ENCODE assay signal across 10 cellular contexts in the genomic region with DNA sequence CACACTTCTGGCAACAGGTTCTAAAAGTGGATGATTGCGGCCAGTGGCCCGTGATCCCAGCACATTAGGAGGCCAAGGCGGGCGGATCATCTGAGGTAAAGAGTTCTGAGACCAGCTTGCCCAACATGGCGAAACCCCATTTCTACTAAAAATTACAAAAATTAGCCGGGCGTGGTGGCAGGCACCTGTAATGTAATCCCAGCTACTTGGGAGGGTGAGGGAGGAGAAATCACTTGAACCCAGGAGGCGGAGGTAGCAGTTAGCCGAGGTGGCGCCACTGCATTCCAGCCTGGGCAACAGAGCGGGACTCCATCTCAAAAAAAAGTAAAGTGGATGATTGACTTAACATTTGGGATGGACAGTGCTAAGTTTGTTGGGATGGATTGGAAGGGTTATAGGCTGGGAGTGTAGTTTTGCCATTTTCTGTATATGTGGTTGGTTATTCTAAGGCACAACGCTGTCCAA. TPM values are rescaled to one million over a fixed set of nuclear protein-coding genes. Genes with fewer than 3 reads are reported as not detected.
DNase-seq lines count a peak whose midpoint lies in the region; ATAC-seq and TF ChIP-seq lines count a peak whose summit lies in the region.
"Had no signal": no experiment of that assay in that cellular context is flagged by ENCODE, and none has a peak within 500 bp of the region (broad histone marks: within the 10 kb centered on the region; RNA-seq: fewer than 3 reads in every experiment).

No MANE protein-coding gene starts in this region.

- H3K4me3 ChIP-seq in LNCaP clone FGC (ENCODE audit: low read depth, low read length) (0 out of 2 replicates have a peak overlapping the region, but pooled peaks have one; percentile 87), dorsolateral prefrontal cortex (peak overlapping the region in 33 of 59 donors; percentile 5 to 98 (median 86)), neuronal stem cell (ENCODE audit: low read length in 2 of 2) (no peak overlapping the region)

- H4K8ac ChIP-seq in neuronal stem cell (ENCODE audit: low read depth, low read length): no peak overlapping the region

- H2BK120ac ChIP-seq in neuronal stem cell (ENCODE audit: low read depth, low read length): no peak overlapping the region

- no peak for ATAC-seq in GM18861 (IDR thresholded peaks at IDR 0.05; ENCODE audit: unreplicated experiment)
- ATAC-seq in GM19467 (IDR thresholded peaks at IDR 0.05; ENCODE audit: unreplicated experiment): no peak

- H3K27me3 ChIP-seq in dorsolateral prefrontal cortex (no peaks in the 10 kb centered on the region), neuronal stem cell (ENCODE audit: control insufficient read depth in 3 of 3, insufficient read depth in 3 of 3, low read depth in 1 of 3, low read length in 3 of 3) (no peaks in the 10 kb centered on the region)

- CTCF ChIA-PET in Calu3 (lab: Charles Lee): interaction anchor here (0.8 kb wide), 1 partner anchor 45 kb away, joined by 3 read pairs; the partner anchor contains the start of gene PAIP2

- no peaks in the 10 kb centered on the region for H3K27me3 Mint-ChIP-seq in Calu3 (ENCODE audit: unreplicated experiment)

- no CpG with 5 or more reads among the region's 12 CpGs for WGBS in neuronal stem cell (ENCODE audit: extremely low coverage in 2 of 2, insufficient read length in 2 of 2, insufficient replicate concordance in 1 of 2), 2 donors

- peaks cover 67% of the 10 kb centered on the region for H3K36me3 Mint-ChIP-seq in Calu3 (ENCODE audit: insufficient read depth, unreplicated experiment)

- no peak overlapping the region for H2BK12ac ChIP-seq in neuronal stem cell (ENCODE audit: low read length)

- H3K9me3 ChIP-seq in neuronal stem cell (replicated peaks in 1 of 2; ENCODE audit: control insufficient read depth in 2 of 2, insufficient read depth in 1 of 2, low read depth in 1 of 2, low read length in 2 of 2): no peaks in the 10 kb centered on the region

- peaks cover 3 to 50% of the 10 kb centered on the region in 2 donors for H3K36me3 ChIP-seq in neuronal stem cell (replicated peaks in 1 of 2; ENCODE audit: control insufficient read depth in 2 of 2, insufficient read depth in 2 of 2, low read length in 2 of 2)

- no peak overlapping the region for H2AK5ac ChIP-seq in neuronal stem cell (ENCODE audit: low read depth, low read length)

- DNase-seq in Calu3 (no peak), LNCaP clone FGC (ENCODE audit: low read depth) (no peak), dorsolateral prefrontal cortex (no peak), neuronal stem cell (ENCODE audit: low spot score) (no peak), OCI-M2 (lab: John Stamatoyannopoulos, UW; ENCODE audit: unreplicated experiment) (no peak), DMS 273 (lab: John Stamatoyannopoulos, UW; ENCODE audit: unreplicated experiment) (no peak)
- DNase-seq: NCI-H2081, SIG-M5 had no signal

- H2BK15ac ChIP-seq in neuronal stem cell (ENCODE audit: low read length): no peak overlapping the region

- H3K4me1 Mint-ChIP-seq in Calu3 (ENCODE audit: low read depth, unreplicated experiment): peaks cover 60% of the 10 kb centered on the region

- H3K9me3 Mint-ChIP-seq in Calu3 (ENCODE audit: low read depth, unreplicated experiment): no peaks in the 10 kb centered on the region

- peak overlapping the region; percentile 8 for H3K23ac ChIP-seq in neuronal stem cell (ENCODE audit: low read depth, low read length, poor library complexity)

- H2AFZ ChIP-seq in neuronal stem cell (ENCODE audit: low read length): no peak overlapping the region

- H3K27ac Mint-ChIP-seq in Calu3 (ENCODE audit: unreplicated experiment): peak overlapping the region; percentile 98

- no peak overlapping the region for H3K4ac ChIP-seq in neuronal stem cell (ENCODE audit: low read length)

- H4K91ac ChIP-seq in neuronal stem cell (ENCODE audit: low read depth, low read length, poor library complexity): no peak overlapping the region

- H3K18ac ChIP-seq in neuronal stem cell (ENCODE audit: low read length): no peak overlapping the region

- BruUV-seq in Calu3 (replicated peaks; lab: Mats Ljungman, UMichigan): no TSS peak

- peaks cover 4 to 5% of the 10 kb centered on the region in 2 donors for H3K4me1 ChIP-seq in neuronal stem cell (ENCODE audit: control insufficient read depth in 2 of 2, insufficient read depth in 1 of 2, low read depth in 1 of 2, low read length in 2 of 2)

- no peak for TF ChIP-seq CTCF in Calu3 (IDR thresholded peaks at IDR 0.05; ENCODE audit: unreplicated experiment)
- TF ChIP-seq CTCF in LNCaP clone FGC (IDR thresholded peaks at IDR 0.05; ENCODE audit: control insufficient read depth, extremely low read depth, insufficient read depth): no peak
- no peak for TF ChIP-seq CTCF in dorsolateral prefrontal cortex (IDR thresholded peaks at IDR 0.05 in 54 of 56, conservative IDR thresholded peaks at IDR 0.05 in 2 of 56; ENCODE audit: low read depth in 1 of 56, partially characterized antibody in 56 of 56)

- intact Hi-C loops in Calu3 (cut with micrococcal nuclease; ENCODE audit: unreplicated experiment) (no loop called here), dorsolateral prefrontal cortex (cut with DNase I) (no loop called here)

- H3K4me3 Mint-ChIP-seq in Calu3 (ENCODE audit: low read depth, unreplicated experiment): peak overlapping the region; percentile 98

- no peaks in the 10 kb centered on the region for H3K79me1 ChIP-seq in neuronal stem cell (ENCODE audit: low read depth, low read length)

- peak overlapping the region; percentile 13 for H3K4me2 ChIP-seq in neuronal stem cell (ENCODE audit: insufficient read depth, low read length, poor library complexity, severe bottlenecking)

- H3K27ac ChIP-seq in dorsolateral prefrontal cortex (peak overlapping the region in 7 of 59 donors; percentile 8 to 100 (median 99)), neuronal stem cell (replicated peaks; ENCODE audit: low read length) (no peak overlapping the region)

- no peak overlapping the region for H2BK5ac ChIP-seq in neuronal stem cell (ENCODE audit: low read length)

- no peak overlapping the region for H3K14ac ChIP-seq in neuronal stem cell (ENCODE audit: low read length)

- H3K9ac ChIP-seq in neuronal stem cell (ENCODE audit: low read depth, low read length, poor library complexity): no peak overlapping the region

RNA-seq across cellular contexts. Expression of gene MATR3, which starts 3.4 kb away (rescaled TPM):
- total RNA-seq in Calu3 (2022) (228 and 230 TPM in 2 replicates), dorsolateral prefrontal cortex (100 to 1,000 TPM; 154 to 477 (median 345) TPM)
- 252 TPM for polyA plus RNA-seq in neuronal stem cell (2013, experiment 1 of 2)
- polyA plus RNA-seq in neuronal stem cell (2013, experiment 2 of 2): 246 TPM

RNA-seq across cellular contexts. Expression of gene PAIP2, which starts 44.8 kb away (rescaled TPM):
- total RNA-seq in Calu3 (2022) (73.0 and 81.2 TPM in 2 replicates), dorsolateral prefrontal cortex (100 to 1,000 TPM in 117 of 120 experiments, 10 to 100 TPM in 3; 80.8 to 201 (median 156) TPM)
- 196 TPM for polyA plus RNA-seq in neuronal stem cell (2013, experiment 1 of 2)
- polyA plus RNA-seq in neuronal stem cell (2013, experiment 2 of 2): 197 TPM

Comparison
In these comparisons a context has a peak if more than half of its experiments do, and no peak if none do; other contexts are left out.
1. H3K4me3 ChIP-seq: peak in LNCaP clone FGC (single experiment) and dorsolateral prefrontal cortex (33 of 59); none in neuronal stem cell (0 of 2).